8 cellular contexts compared by ENCODE assay signal in genomic region chr6:551405-551804, GRCh38.
DNase-seq lines count a peak whose midpoint lies in the region; ATAC-seq and TF ChIP-seq lines count a peak whose summit lies in the region.

No MANE protein-coding gene starts in this region.

- H3K4me3 ChIP-seq in breast epithelium (no peak overlapping the region), left ventricle myocardium inferior (no peak overlapping the region), dorsolateral prefrontal cortex (no peak overlapping the region)

- H3K27me3 Mint-ChIP-seq in MCF 10A (ENCODE audit: insufficient read depth, unreplicated experiment), result no peaks in the 10 kb centered on the region

- H3K36me3 Mint-ChIP-seq in MCF 10A (ENCODE audit: insufficient read depth, unreplicated experiment), result peaks cover 36% of the 10 kb centered on the region

- H3K36me3 ChIP-seq in breast epithelium (no peaks in the 10 kb centered on the region), left ventricle myocardium inferior (peaks cover 50% of the 10 kb centered on the region)

- H3K9me3 ChIP-seq in breast epithelium (no peaks in the 10 kb centered on the region), left ventricle myocardium inferior (replicated peaks) (no peaks in the 10 kb centered on the region)

- intact Hi-C loops in MCF 10A (cut with micrococcal nuclease), result loop anchor here (5.0 kb wide), 1 partner anchor 259 kb away; the partner anchor contains the start of gene DUSP22
- intact Hi-C loops in breast epithelium (cut with DNase I; ENCODE audit: low total_unique reads), result no loop called here
- intact Hi-C loops in left ventricle myocardium inferior (cut with micrococcal nuclease), result no loop called here
- intact Hi-C loops in dorsolateral prefrontal cortex (cut with DNase I), result loop anchor here in 1 of 2 donors (10.0 kb wide), 1 partner anchor 327 kb away; no protein-coding TSS in a partner anchor

- POLR2A ChIA-PET in MCF 10A (lab: Yijun Ruan, JAX), result interaction anchor here (0.6 kb wide), 1 partner anchor 711 kb away, joined by 3 read pairs; no protein-coding TSS in a partner anchor

- no peak for TF ChIP-seq POLR2A in breast epithelium (IDR thresholded peaks at IDR 0.05)

- ATAC-seq in GM18502 (IDR thresholded peaks at IDR 0.05; ENCODE audit: poor library complexity, unreplicated experiment), result no peak
- no peak for ATAC-seq in HG03442 (IDR thresholded peaks at IDR 0.05; ENCODE audit: unreplicated experiment)

- CTCF ChIA-PET in MCF 10A (lab: Yijun Ruan, JAX), result interaction anchor here (0.6 kb wide), 2 partner anchors 12 to 79 kb away, joined by 3 to 4 read pairs; no protein-coding TSS in a partner anchor

- H3K27ac Mint-ChIP-seq in MCF 10A (ENCODE audit: low read depth, unreplicated experiment), result no peak overlapping the region

- H3K4me1 Mint-ChIP-seq in MCF 10A (ENCODE audit: insufficient read depth, unreplicated experiment), result no peaks in the 10 kb centered on the region

- no peaks in the 10 kb centered on the region for H3K27me3 ChIP-seq in breast epithelium
- no peaks in the 10 kb centered on the region for H3K27me3 ChIP-seq in left ventricle myocardium inferior (ENCODE audit: low read depth)
- H3K27me3 ChIP-seq in dorsolateral prefrontal cortex, result no peaks in the 10 kb centered on the region

- H3K4me3 Mint-ChIP-seq in MCF 10A (ENCODE audit: unreplicated experiment), result no peak overlapping the region

- DNase-seq in MCF 10A (ENCODE audit: unreplicated experiment), result peak; percentile 59
- DNase-seq in breast epithelium (ENCODE audit: low spot score in 2 of 2), result no peak
- DNase-seq in activated CD4-positive, alpha-beta T cell treated with anti-CD3 and anti-CD28 coated beads, Interleukin-2, amount 50 U/mL, for 48 hours, result peak; percentile 49 to 62
- no peak for DNase-seq in left ventricle myocardium inferior
- DNase-seq in superior temporal gyrus (ENCODE audit: extremely low spot score), result peak; percentile 10
- DNase-seq in dorsolateral prefrontal cortex, result no peak

- H3K9me3 Mint-ChIP-seq in MCF 10A (ENCODE audit: unreplicated experiment), result no peaks in the 10 kb centered on the region

- H3K27ac ChIP-seq in breast epithelium, result no peak overlapping the region
- H3K27ac ChIP-seq in left ventricle myocardium inferior (replicated peaks), result no peak overlapping the region
- no peak overlapping the region for H3K27ac ChIP-seq in dorsolateral prefrontal cortex

- no TSS peak for BruUV-seq in MCF 10A (replicated peaks; lab: Mats Ljungman, UMichigan)

- TF ChIP-seq CTCF in MCF 10A (IDR thresholded peaks at IDR 0.05; ENCODE audit: unreplicated experiment) (no peak), breast epithelium (IDR thresholded peaks at IDR 0.05) (no peak), left ventricle myocardium inferior (IDR thresholded peaks at IDR 0.05; ENCODE audit: borderline replicate concordance) (peak; percentile 25), dorsolateral prefrontal cortex (IDR thresholded peaks at IDR 0.05 in 54 of 56, conservative IDR thresholded peaks at IDR 0.05 in 2 of 56; ENCODE audit: low read depth in 1 of 56, partially characterized antibody in 56 of 56) (peak in 27 of 56 donors; percentile 5 to 55 (median 24))

- H3K4me1 ChIP-seq in breast epithelium (no peaks in the 10 kb centered on the region), left ventricle myocardium inferior (no peaks in the 10 kb centered on the region)

Comparison
In these comparisons a context has a peak if more than half of its experiments do, and no peak if none do; other contexts are left out.
1. DNase-seq: peak in MCF 10A (single experiment), activated CD4-positive, alpha-beta T cell treated with anti-CD3 and anti-CD28 coated beads, Interleukin-2, amount 50 U/mL, for 48 hours (2 of 2) and superior temporal gyrus (single experiment); none in breast epithelium (0 of 2), left ventricle myocardium inferior (single experiment) and dorsolateral prefrontal cortex (0 of 10).